ENCODE assay signal across 8 cellular contexts in the genomic region with DNA sequence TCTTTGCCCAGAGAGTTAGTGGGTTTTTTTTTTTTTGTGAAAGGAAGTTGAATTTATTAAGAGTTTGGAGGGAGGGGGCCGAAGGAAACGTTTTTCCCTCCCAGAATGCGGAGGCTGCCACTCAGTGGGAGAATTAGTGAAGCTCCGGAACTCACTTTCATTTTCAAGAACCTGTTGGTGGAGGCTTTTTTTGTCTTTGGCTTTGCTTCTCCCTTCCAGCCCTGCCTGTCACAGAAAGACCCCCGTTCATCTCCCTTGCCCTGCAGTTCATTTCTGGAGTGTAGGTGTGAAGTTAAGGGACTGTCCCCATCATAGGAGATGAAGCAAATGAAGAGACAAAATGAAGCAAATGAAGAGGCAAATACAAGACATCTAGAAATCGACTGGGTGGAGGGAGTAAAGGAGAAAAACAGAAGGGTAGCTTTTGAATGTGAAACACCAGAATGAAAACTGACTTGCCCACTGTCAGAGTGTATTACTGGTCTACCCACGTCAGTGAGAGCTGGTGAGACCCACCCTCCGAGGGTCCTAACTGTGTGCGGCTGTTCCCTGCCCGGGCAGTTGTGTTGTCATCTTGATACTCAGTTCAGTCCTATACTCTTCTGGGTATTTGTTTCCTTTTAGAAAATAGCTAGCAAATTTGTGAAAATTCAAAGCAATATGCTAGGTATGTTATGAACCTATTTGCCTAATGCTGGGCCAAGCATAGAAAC.
DNase-seq lines count a peak whose midpoint lies in the region; ATAC-seq, FAIRE-seq and TF ChIP-seq lines count a peak whose summit lies in the region.

No MANE protein-coding gene starts in this region.

- H3K4me3 Mint-ChIP-seq in CD4-positive, alpha-beta T cell, result peak overlapping the region; percentile 88

- H3K9me1 ChIP-seq in endothelial cell of umbilical vein (replicated peaks; ENCODE audit: control insufficient read depth, extremely low read depth, insufficient read depth, low read length), result no peaks in the 10 kb centered on the region

- intact Hi-C loops in CD4-positive, alpha-beta T cell (cut with DNase I, micrococcal nuclease), result loop anchor here (5.0 to 10.0 kb wide), 3 partner anchors 67 to 232 kb away; partner anchors contain the start of gene ITPR1 (in 1 of the 2)
- intact Hi-C loops in endothelial cell of umbilical vein (cut with micrococcal nuclease), result loop anchor here (1.0 kb wide), 1 partner anchor 233 kb away; no protein-coding TSS in a partner anchor

- dilution Hi-C loops in endothelial cell of umbilical vein (cut with MboI; ENCODE audit: extremely low pct_ligation_motif_present, low sequenced_read_pairs), result no loop called here

- no peaks in the 10 kb centered on the region for H3K79me2 ChIP-seq in endothelial cell of umbilical vein (ENCODE audit: control insufficient read depth, insufficient read depth, low read length)

- H3K27ac Mint-ChIP-seq in CD4-positive, alpha-beta T cell, result peak overlapping the region; percentile 79

- no peak for TF ChIP-seq POLR2A in endothelial cell of umbilical vein (IDR thresholded peaks at IDR 0.05; ENCODE audit: low read depth, low read length)

- no peaks in the 10 kb centered on the region for H3K36me3 Mint-ChIP-seq in CD4-positive, alpha-beta T cell (ENCODE audit: low read depth)

- no peak overlapping the region for H3K27ac ChIP-seq in CD4-positive, alpha-beta T cell (ENCODE audit: low read depth, low read length)
- H3K27ac ChIP-seq in RWPE2 (ENCODE audit: poor library complexity, severe bottlenecking), result no peak overlapping the region
- H3K27ac ChIP-seq in endothelial cell of umbilical vein (ENCODE audit: insufficient read depth, low read depth, low read length), result no peak overlapping the region

- no peaks in the 10 kb centered on the region for H4K20me1 ChIP-seq in endothelial cell of umbilical vein (replicated peaks; ENCODE audit: control insufficient read depth, extremely low read depth, insufficient read depth, low read length)

- H3K27me3 ChIP-seq in CD4-positive, alpha-beta T cell (ENCODE audit: control insufficient read depth, insufficient read depth, low read length), result no peaks in the 10 kb centered on the region
- H3K27me3 ChIP-seq in RWPE2 (ENCODE audit: insufficient read depth, poor library complexity, severe bottlenecking) (no peaks in the 10 kb centered on the region), endothelial cell of umbilical vein (ENCODE audit: control insufficient read depth in 2 of 2, insufficient read depth in 2 of 2, low read length in 2 of 2) (peaks cover 1 to 4% of the 10 kb centered on the region in 2 experiments)

- no peaks in the 10 kb centered on the region for H3K36me3 ChIP-seq in RWPE2 (ENCODE audit: low read depth)
- H3K36me3 ChIP-seq in endothelial cell of umbilical vein (ENCODE audit: control insufficient read depth in 2 of 2, extremely low read depth in 1 of 2, insufficient read depth in 2 of 2, low read length in 2 of 2), result no peaks in the 10 kb centered on the region

- peak overlapping the region; percentile 52 for H3K4me2 ChIP-seq in endothelial cell of umbilical vein (ENCODE audit: insufficient read depth, low read length)

- no peak for FAIRE-seq in endothelial cell of umbilical vein (lab: Jason Lieb, UNC)

- POLR2A ChIA-PET in CD4-positive, alpha-beta T cell (lab: Charles Lee), result interaction anchor here (0.8 to 1.5 kb wide), 3 partner anchors 9 to 91 kb away, joined by 3 to 12 read pairs (median 5); partner anchors contain the start of gene ITPR1
- POLR2A ChIA-PET in endothelial cell of umbilical vein (lab: Charles Lee), result no interaction called here

- CTCF ChIA-PET in CD4-positive, alpha-beta T cell (lab: Charles Lee), result interaction anchor here (0.7 to 1.4 kb wide), 3 partner anchors 26 to 234 kb away, joined by 3 read pairs; no protein-coding TSS in a partner anchor
- CTCF ChIA-PET in endothelial cell of umbilical vein (lab: Charles Lee), result interaction anchor here (0.6 to 3.6 kb wide), 10 partner anchors 13 to 252 kb away, joined by 3 to 44 read pairs (median 3); partner anchors contain the start of gene ITPR1

- no peaks in the 10 kb centered on the region for H3K27me3 Mint-ChIP-seq in CD4-positive, alpha-beta T cell

- peak; percentile 48 for ATAC-seq in CD4-positive, alpha-beta T cell (ENCODE audit: poor library complexity)
- ATAC-seq in GM21528 (IDR thresholded peaks at IDR 0.05; ENCODE audit: low FRiP score, unreplicated experiment), result peak; percentile 56
- ATAC-seq in RWPE2 (ENCODE audit: low read depth), result no peak
- no peak for ATAC-seq in HG03378 (IDR thresholded peaks at IDR 0.05; ENCODE audit: unreplicated experiment)

- H3K9me3 ChIP-seq in CD4-positive, alpha-beta T cell (ENCODE audit: control insufficient read depth, low read length), result no peaks in the 10 kb centered on the region
- H3K9me3 ChIP-seq in RWPE2 (ENCODE audit: severe bottlenecking) (no peaks in the 10 kb centered on the region), endothelial cell of umbilical vein (replicated peaks; ENCODE audit: control insufficient read depth, insufficient read depth, low read length) (no peaks in the 10 kb centered on the region)

- TF ChIP-seq CTCF in CD4-positive, alpha-beta T cell (IDR thresholded peaks at IDR 0.05), result no peak
- peak; percentile 10 for TF ChIP-seq CTCF in RWPE2 (IDR thresholded peaks at IDR 0.05; ENCODE audit: poor library complexity, severe bottlenecking)
- TF ChIP-seq CTCF in endothelial cell of umbilical vein (IDR thresholded peaks at IDR 0.05; ENCODE audit: extremely low read depth in 1 of 2, insufficient read depth in 1 of 2, low read depth in 1 of 2, low read length in 2 of 2), result no peak

- H2AFZ ChIP-seq in endothelial cell of umbilical vein (ENCODE audit: low read depth, low read length), result peak overlapping the region; percentile 19

- H3K9me3 Mint-ChIP-seq in CD4-positive, alpha-beta T cell, result no peaks in the 10 kb centered on the region

- no peak overlapping the region for H3K4me3 ChIP-seq in RWPE2 (ENCODE audit: severe bottlenecking)
- H3K4me3 ChIP-seq in endothelial cell of umbilical vein (replicated peaks in 1 of 3; ENCODE audit: insufficient read depth in 1 of 3, low read depth in 1 of 3, low read length in 3 of 3), result peak overlapping the region in 1 of 3 experiments; percentile 13

- DNase-seq in CD4-positive, alpha-beta T cell, result no peak
- DNase-seq in RWPE2 (ENCODE audit: low spot score) (no peak), endothelial cell of umbilical vein (ENCODE audit: low read depth, low spot score) (peak; percentile 18), pons (ENCODE audit: low spot score) (peak; percentile 19), NCI-H2227 treated with DMSO at 0.1 percent for 48 hours (lab: John Stamatoyannopoulos, UW) (no peak), NCI-H345 treated with DMSO at 0.1 percent for 48 hours (lab: John Stamatoyannopoulos, UW; ENCODE audit: unreplicated experiment) (no peak)

- H3K9ac ChIP-seq in endothelial cell of umbilical vein (replicated peaks; ENCODE audit: extremely low read depth, insufficient read depth, low read length), result peak overlapping the region; percentile 1

- H3K4me1 Mint-ChIP-seq in CD4-positive, alpha-beta T cell (ENCODE audit: low read depth), result peaks cover 81% of the 10 kb centered on the region

- H3K4me1 ChIP-seq in RWPE2 (ENCODE audit: insufficient read depth, poor library complexity, severe bottlenecking) (peaks cover 8% of the 10 kb centered on the region), endothelial cell of umbilical vein (ENCODE audit: control insufficient read depth, extremely low read depth, insufficient read depth, low read length) (no peaks in the 10 kb centered on the region)

- BruUV-seq in endothelial cell of umbilical vein (replicated peaks; lab: Mats Ljungman, UMichigan), result no TSS peak

TF ChIP-seq in endothelial cell of umbilical vein, 7 proteins besides CTCF, POLR2A, EP300 and RAD21:
- TF ChIP-seq FOS (IDR thresholded peaks at IDR 0.05; ENCODE audit: borderline replicate concordance, insufficient read depth, low read length) (no peak), GATA2 (IDR thresholded peaks at IDR 0.05; ENCODE audit: insufficient read depth, insufficient read length, low read depth, low read length) (no peak), POLR2AphosphoS5 (IDR thresholded peaks at IDR 0.05; ENCODE audit: insufficient read depth, low read depth, low read length) (no peak), EZH2 (IDR thresholded peaks at IDR 0.05; ENCODE audit: borderline replicate concordance, low read depth, low read length, severe bottlenecking) (no peak), JUN (IDR thresholded peaks at IDR 0.05; ENCODE audit: borderline replicate concordance, insufficient read depth, insufficient read length, low read depth) (no peak), MYC (IDR thresholded peaks at IDR 0.05; ENCODE audit: low read depth, low read length) (no peak)

Comparison
In these comparisons a context has a peak if more than half of its experiments do, and no peak if none do; other contexts are left out.
1. ATAC-seq: peak in CD4-positive, alpha-beta T cell (single experiment) and GM21528 (single experiment); none in RWPE2 (single experiment) and HG03378 (single experiment).
2. DNase-seq: peak in endothelial cell of umbilical vein (single experiment) and pons (single experiment); none in CD4-positive, alpha-beta T cell (0 of 10), RWPE2 (single experiment), NCI-H2227 treated with DMSO at 0.1 percent for 48 hours (single experiment) and NCI-H345 treated with DMSO at 0.1 percent for 48 hours (single experiment).